ENCODE assay signal across 9 cellular contexts in genomic region chr15:89837134-89837829, GRCh38. TPM values are rescaled to one million over a fixed set of nuclear protein-coding genes. Genes with fewer than 3 reads are reported as not detected.
DNase-seq lines count a peak whose midpoint lies in the region; ATAC-seq, FAIRE-seq and TF ChIP-seq lines count a peak whose summit lies in the region.
"Had no signal": no experiment of that assay in that cellular context is flagged by ENCODE, and none has a peak within 500 bp of the region (broad histone marks: within the 10 kb centered on the region; RNA-seq: fewer than 3 reads in every experiment).

No MANE protein-coding gene starts in this region.

- peak overlapping the region; percentile 85 for H3K9ac ChIP-seq in mesenchymal stem cell (ENCODE audit: low read length)

- intact Hi-C loops in vagina (cut with DNase I), result no loop called here

- peaks cover 5% of the 10 kb centered on the region for H3K4me1 Mint-ChIP-seq in activated T-cell treated with anti-CD3 and anti-CD28 coated beads, Interleukin-2, amount 50 U/mL, for 24 hours (ENCODE audit: low read depth)

- H3K4me3 ChIP-seq in bronchial epithelial cell (ENCODE audit: low read depth, low read length) (no peak overlapping the region), mesenchymal stem cell (ENCODE audit: insufficient read depth in 1 of 2, low read depth in 1 of 2, low read length in 2 of 2) (peak overlapping the region in 1 of 2 experiments; percentile 39), vagina (no peak overlapping the region)

- H4K91ac ChIP-seq in mesenchymal stem cell (ENCODE audit: low read length), result peak overlapping the region; percentile 85

- H3K23ac ChIP-seq in mesenchymal stem cell (ENCODE audit: low read length in 2 of 2), result peak overlapping the region in 1 of 2 experiments; percentile 27

- TF ChIP-seq CTCF in bronchial epithelial cell (IDR thresholded peaks at IDR 0.05; ENCODE audit: insufficient read depth, low read length, severe bottlenecking) (no peak), vagina (IDR thresholded peaks at IDR 0.05) (no peak)

- no peaks in the 10 kb centered on the region for H3K27me3 ChIP-seq in bronchial epithelial cell (ENCODE audit: control insufficient read depth, insufficient read depth, low read length)
- no peaks in the 10 kb centered on the region for H3K27me3 ChIP-seq in mesenchymal stem cell (ENCODE audit: control insufficient read depth in 1 of 2, insufficient read depth in 1 of 2, low read length in 2 of 2)
- H3K27me3 ChIP-seq in vagina, result no peaks in the 10 kb centered on the region

- H3K36me3 ChIP-seq in bronchial epithelial cell (ENCODE audit: control insufficient read depth, insufficient read depth, low read length) (peaks cover 7% of the 10 kb centered on the region), mesenchymal stem cell (ENCODE audit: control insufficient read depth in 1 of 2, insufficient read depth in 2 of 2, low read depth in 1 of 2, low read length in 2 of 2) (peaks cover 25 to 48% of the 10 kb centered on the region in 2 experiments), vagina (peaks cover 0 to 16% of the 10 kb centered on the region in 2 donors)

- H3K36me3 Mint-ChIP-seq in activated T-cell treated with anti-CD3 and anti-CD28 coated beads, Interleukin-2, amount 50 U/mL, for 24 hours (ENCODE audit: low read depth), result peaks cover 59% of the 10 kb centered on the region

- H3K4me3 Mint-ChIP-seq in activated T-cell treated with anti-CD3 and anti-CD28 coated beads, Interleukin-2, amount 50 U/mL, for 24 hours, result no peak overlapping the region

- peak overlapping the region; percentile 83 to 94 for H3K4ac ChIP-seq in mesenchymal stem cell (ENCODE audit: low read depth in 1 of 2, low read length in 2 of 2)

- H2AK5ac ChIP-seq in mesenchymal stem cell (ENCODE audit: low read length, severe bottlenecking), result peak overlapping the region; percentile 94

- no peak for DNase-seq in activated T-cell treated with anti-CD3 and anti-CD28 coated beads, Interleukin-2, amount 50 U/mL, for 24 hours
- DNase-seq in activated T-cell treated with anti-CD3 and anti-CD28 coated beads for 4 hours, result no peak
- peak; percentile 58 for DNase-seq in bronchial epithelial cell (ENCODE audit: low read depth)
- peak; percentile 68 for DNase-seq in mesenchymal stem cell
- no peak for DNase-seq in vagina (ENCODE audit: extremely low spot score in 2 of 2)
- no peak for DNase-seq in SK-N-DZ (ENCODE audit: low spot score)
- no peak for DNase-seq in NCI-H1105 treated with DMSO at 0.1 percent for 48 hours (lab: John Stamatoyannopoulos, UW)
- DNase-seq: stimulated activated CD4-positive, alpha-beta T cell treated with anti-CD3 and anti-CD28 coated beads, Interleukin-15, amount 100 ng/mL, for 24 hours had no signal

- WGBS in mesenchymal stem cell, result 47% methylated on average over 5 of the region's 6 CpGs

- ATAC-seq in HG02798 (IDR thresholded peaks at IDR 0.05; ENCODE audit: poor library complexity, unreplicated experiment), result no peak

- H3K27ac ChIP-seq in mesenchymal stem cell (ENCODE audit: low read length, poor library complexity, severe bottlenecking) (peak overlapping the region; percentile 95), vagina (peak overlapping the region; percentile 84)

- no peak overlapping the region for H3K4me2 ChIP-seq in mesenchymal stem cell (ENCODE audit: low read length, poor library complexity, severe bottlenecking)

- H3K4me1 ChIP-seq in mesenchymal stem cell (ENCODE audit: control insufficient read depth, insufficient read depth, low read depth, low read length) (peaks cover 12% of the 10 kb centered on the region), vagina (peaks cover 29% of the 10 kb centered on the region)

- no peak for FAIRE-seq in bronchial epithelial cell (lab: Jason Lieb, UNC)

- peak overlapping the region; percentile 31 for H2BK15ac ChIP-seq in mesenchymal stem cell (ENCODE audit: low read depth, poor library complexity, severe bottlenecking)

- no peak for TF ChIP-seq POLR2A in vagina (IDR thresholded peaks at IDR 0.05)

- H2BK12ac ChIP-seq in mesenchymal stem cell (ENCODE audit: low read length in 2 of 2), result peak overlapping the region; percentile 84 to 97

- peak overlapping the region; percentile 66 for H2BK5ac ChIP-seq in mesenchymal stem cell (ENCODE audit: low read depth, low read length, poor library complexity, severe bottlenecking)

- H2AFZ ChIP-seq in mesenchymal stem cell (ENCODE audit: low read depth, low read length), result no peak overlapping the region

- H3K9me3 Mint-ChIP-seq in activated T-cell treated with anti-CD3 and anti-CD28 coated beads, Interleukin-2, amount 50 U/mL, for 24 hours, result no peaks in the 10 kb centered on the region

- H3K18ac ChIP-seq in mesenchymal stem cell (ENCODE audit: low read depth in 1 of 2, low read length in 2 of 2), result peak overlapping the region; percentile 91 to 96

- peaks cover 19% of the 10 kb centered on the region for H3K79me1 ChIP-seq in mesenchymal stem cell (replicated peaks; ENCODE audit: low read length, poor library complexity, severe bottlenecking)

- peak overlapping the region; percentile 64 for H2BK120ac ChIP-seq in mesenchymal stem cell (ENCODE audit: low read depth, low read length)

- H3K27me3 Mint-ChIP-seq in activated T-cell treated with anti-CD3 and anti-CD28 coated beads, Interleukin-2, amount 50 U/mL, for 24 hours, result no peaks in the 10 kb centered on the region

- H3K14ac ChIP-seq in mesenchymal stem cell (ENCODE audit: low read length in 2 of 2), result peak overlapping the region in 1 of 2 experiments; percentile 79

- peak overlapping the region; percentile 93 for H4K8ac ChIP-seq in mesenchymal stem cell (ENCODE audit: low read length)

- H3K27ac Mint-ChIP-seq in activated T-cell treated with anti-CD3 and anti-CD28 coated beads, Interleukin-2, amount 50 U/mL, for 24 hours, result peak overlapping the region; percentile 48

- H3K9me3 ChIP-seq in mesenchymal stem cell (ENCODE audit: control insufficient read depth, low read length) (no peaks in the 10 kb centered on the region), vagina (no peaks in the 10 kb centered on the region)

RNA-seq across cellular contexts. Expression of gene ANPEP, which starts 22.6 kb away (rescaled TPM):
- total RNA-seq in bronchial epithelial cell (0.13 and 0.53 TPM in 2 replicates), vagina (55.0 TPM)
- 63.7 TPM for polyA plus RNA-seq in mesenchymal stem cell (2013, experiment 1 of 2)
- polyA plus RNA-seq in mesenchymal stem cell (2013, experiment 2 of 2), result 61.6 TPM
- 1.3 and 1.8 TPM in 2 replicates for polyA plus RNA-seq in SK-N-DZ (2014; cell fraction: cytosol; rRNA removed)
- 0.60 TPM in 1 of 2 replicates, not detected in the other for polyA plus RNA-seq in SK-N-DZ (2014; cell fraction: nucleus; rRNA removed)

RNA-seq across cellular contexts. Expression of gene AP3S2, which starts 56.5 kb away (rescaled TPM):
- 50.6 and 51.3 TPM in 2 replicates for total RNA-seq in bronchial epithelial cell
- polyA plus RNA-seq in mesenchymal stem cell (2013, experiment 1 of 2), result 22.4 TPM
- 23.4 TPM for polyA plus RNA-seq in mesenchymal stem cell (2013, experiment 2 of 2)
- 39.5 TPM for total RNA-seq in vagina
- 55.2 and 81.1 TPM in 2 replicates for polyA plus RNA-seq in SK-N-DZ (2014; cell fraction: cytosol; rRNA removed)
- polyA plus RNA-seq in SK-N-DZ (2014; cell fraction: nucleus; rRNA removed), result 18.2 and 23.1 TPM in 2 replicates

Comparison
In these comparisons a context has a peak if more than half of its experiments do, and no peak if none do; other contexts are left out.
1. DNase-seq: peak in bronchial epithelial cell (single experiment) and mesenchymal stem cell (single experiment); none in activated T-cell treated with anti-CD3 and anti-CD28 coated beads, Interleukin-2, amount 50 U/mL, for 24 hours (single experiment), activated T-cell treated with anti-CD3 and anti-CD28 coated beads for 4 hours (single experiment), vagina (0 of 2), SK-N-DZ (single experiment) and NCI-H1105 treated with DMSO at 0.1 percent for 48 hours (single experiment).
2. RNA of gene ANPEP, which starts 22.6 kb away (total RNA-seq): 55.0 TPM in vagina (single experiment); 0.13 to 0.53 TPM in bronchial epithelial cell; every median in the first group is over 10 times any median in the second.